ENCODE assay signal across 7 cellular contexts in the genomic region with DNA sequence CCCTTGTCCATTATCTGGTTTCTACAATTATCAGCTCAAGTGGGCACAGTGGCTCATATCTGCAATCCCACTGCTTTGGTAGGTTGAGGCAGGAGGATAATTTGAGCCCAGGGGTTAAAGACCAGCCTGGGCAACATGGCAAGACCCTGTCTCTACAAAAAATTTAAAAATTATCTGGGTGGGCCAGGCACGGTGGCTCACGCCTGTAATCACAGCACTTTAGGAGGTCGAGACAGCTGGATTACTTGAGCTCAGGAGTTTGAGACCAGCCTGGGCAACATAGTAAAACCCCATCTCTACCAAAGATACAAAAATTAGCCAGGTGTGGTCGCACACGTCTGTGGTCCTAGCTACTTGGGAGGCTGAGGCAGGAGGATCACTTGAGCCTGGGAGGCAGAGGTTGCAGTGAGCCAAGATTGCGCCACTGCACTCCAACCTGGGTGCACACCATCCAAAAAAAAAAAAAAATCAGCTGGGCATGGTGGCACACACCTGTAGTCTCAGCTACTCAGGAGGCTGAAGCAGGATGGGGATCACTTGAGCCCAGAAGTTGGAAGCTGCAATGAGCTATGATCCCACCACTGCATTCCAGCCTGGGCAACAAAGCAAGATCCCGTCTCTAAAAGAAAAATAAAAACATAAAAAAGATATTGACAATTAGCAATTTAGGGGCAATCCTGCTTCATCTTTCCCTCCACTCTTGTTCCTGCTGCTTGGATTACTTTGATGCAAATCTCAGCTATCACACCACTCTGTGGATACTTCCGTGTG. TPM values are rescaled to one million over a fixed set of nuclear protein-coding genes. Genes with fewer than 3 reads are reported as not detected.
DNase-seq lines count a peak whose midpoint lies in the region; ATAC-seq, FAIRE-seq and TF ChIP-seq lines count a peak whose summit lies in the region.
"Not testable (repeated sequence)": the region's sequence is repeated elsewhere in the genome, so short reads cannot be mapped to it uniquely, and the experiment has no call there.

No MANE protein-coding gene starts in this region.

- in situ Hi-C loops in GM12878 (cut with MboI), result not testable (repeated sequence)

- SMC1A ChIA-PET in GM12878 (lab: Charles Lee; ENCODE audit: uncharacterized antibody, unreplicated experiment), result interaction anchor here (0.7 to 7.7 kb wide), 10 partner anchors 9 to 182 kb away, joined by 3 to 82 read pairs (median 4); no protein-coding TSS in a partner anchor

- CTCF ChIA-PET in PC-3 (lab: Charles Lee), result not testable (repeated sequence)
- CTCF ChIA-PET in activated CD8-positive, alpha-beta T cell treated with anti-CD3 and anti-CD28 coated beads for 36 hours (lab: Charles Lee), result interaction anchor here (1.1 to 1.3 kb wide), 4 partner anchors 15 to 44 kb away, joined by 3 read pairs; partner anchors contain the start of gene NCOA3
- CTCF ChIA-PET in GM12878 (lab: Yijun Ruan, JAX), result interaction anchor here (0.6 to 2.3 kb wide), 5 partner anchors 20 to 895 kb away, joined by 3 to 7 read pairs (median 3); no protein-coding TSS in a partner anchor

- H3K4me1 Mint-ChIP-seq in activated CD8-positive, alpha-beta T cell treated with anti-CD3 and anti-CD28 coated beads for 36 hours (ENCODE audit: low read depth), result peaks cover 37% of the 10 kb centered on the region
- peaks cover 21% of the 10 kb centered on the region for H3K4me1 Mint-ChIP-seq in activated naive CD4-positive, alpha-beta T cell treated with anti-CD3 and anti-CD28 coated beads, Interleukin-2, amount 50 U/mL, for 24 hours
- peaks cover 25 to 54% of the 10 kb centered on the region in 2 donors for H3K4me1 Mint-ChIP-seq in stimulated activated naive B cell treated with anti-CD40 and anti-IgM and Interleukin-4, amounts not matched to agents 10 μg/mL and 1 μg/mL and 100 μg/mL, for 72 hours

- not testable (repeated sequence) for FAIRE-seq in GM12878 (lab: Jason Lieb, UNC)

- H3K9me3 ChIP-seq in PC-3 (ENCODE audit: low read length); RWPE2 (ENCODE audit: severe bottlenecking); GM12878 (replicated peaks; ENCODE audit: control insufficient read depth, insufficient read depth, low read length): not testable (repeated sequence)

- H3K36me3 Mint-ChIP-seq in activated CD8-positive, alpha-beta T cell treated with anti-CD3 and anti-CD28 coated beads for 36 hours (ENCODE audit: low read depth); activated naive CD4-positive, alpha-beta T cell treated with anti-CD3 and anti-CD28 coated beads, Interleukin-2, amount 50 U/mL, for 24 hours; stimulated activated naive B cell treated with anti-CD40 and anti-IgM and Interleukin-4, amounts not matched to agents 10 μg/mL and 1 μg/mL and 100 μg/mL, for 72 hours: not testable (repeated sequence)

- POLR2A ChIA-PET in PC-3 (lab: Charles Lee; ENCODE audit: unreplicated experiment) (interaction anchor here (0.6 kb wide), 1 partner anchor 277 kb away, joined by 6 read pairs; no protein-coding TSS in a partner anchor), GM12878 (lab: Charles Lee) (interaction anchor here (0.6 to 1.5 kb wide), 7 partner anchors 9 to 60 kb away, joined by 4 to 8 read pairs (median 5); no protein-coding TSS in a partner anchor)
- POLR2A ChIA-PET in activated CD8-positive, alpha-beta T cell treated with anti-CD3 and anti-CD28 coated beads for 36 hours (lab: Charles Lee), result interaction anchor here (1.5 to 1.8 kb wide), 4 partner anchors 28 to 102 kb away, joined by 3 to 12 read pairs (median 5); partner anchors contain the start of genes NCOA3 and ZMYND8

- H3K36me3 ChIP-seq in PC-3 (ENCODE audit: low read depth, low read length); RWPE2 (ENCODE audit: low read depth); GM12878 (ENCODE audit: control insufficient read depth in 2 of 2, insufficient read depth in 2 of 2, low read length in 1 of 2): not testable (repeated sequence)

- RAD21 ChIA-PET in GM12878 (lab: Charles Lee; ENCODE audit: unreplicated experiment), result interaction anchor here (0.6 to 2.1 kb wide), 8 partner anchors 8 to 195 kb away, joined by 3 to 7 read pairs (median 3); no protein-coding TSS in a partner anchor

- not testable (repeated sequence) for H2AFZ ChIP-seq in PC-3 (ENCODE audit: low read length); GM12878 (ENCODE audit: control insufficient read depth, low read depth, low read length)

- H3K79me2 ChIP-seq in PC-3 (ENCODE audit: low read length); GM12878 (ENCODE audit: control insufficient read depth, insufficient read depth, low read length): not testable (repeated sequence)

- H4K20me1 ChIP-seq in PC-3 (ENCODE audit: low read length); GM12878 (ENCODE audit: control insufficient read depth, insufficient read depth): not testable (repeated sequence)

- H3K4me3 ChIP-seq in PC-3 (ENCODE audit: low read length); RWPE2 (ENCODE audit: severe bottlenecking); GM12878: not testable (repeated sequence)

- H3K27ac ChIP-seq in PC-3 (ENCODE audit: low read length), result peak overlapping the region; percentile 74; the same call in 1 of the 2 replicates
- peak overlapping the region; percentile 76 for H3K27ac ChIP-seq in RWPE2 (ENCODE audit: poor library complexity, severe bottlenecking)
- not testable (repeated sequence) for H3K27ac ChIP-seq in GM12878 (ENCODE audit: control insufficient read depth, insufficient read depth)

- not testable (repeated sequence) for H3K9me2 ChIP-seq in PC-3 (replicated peaks; ENCODE audit: low read length)

- H3K27me3 Mint-ChIP-seq in activated CD8-positive, alpha-beta T cell treated with anti-CD3 and anti-CD28 coated beads for 36 hours; activated naive CD4-positive, alpha-beta T cell treated with anti-CD3 and anti-CD28 coated beads, Interleukin-2, amount 50 U/mL, for 24 hours; stimulated activated naive B cell treated with anti-CD40 and anti-IgM and Interleukin-4, amounts not matched to agents 10 μg/mL and 1 μg/mL and 100 μg/mL, for 72 hours: not testable (repeated sequence)

- not testable (repeated sequence) for ATAC-seq in PC-3; RWPE2 (ENCODE audit: low read depth); activated CD8-positive, alpha-beta T cell treated with anti-CD3 and anti-CD28 coated beads for 36 hours; GM12878; stimulated activated naive B cell treated with anti-CD40 and anti-IgM and Interleukin-4, amounts not matched to agents 10 μg/mL and 1 μg/mL and 100 μg/mL, for 72 hours (replicated peaks)

- not testable (repeated sequence) for TF ChIP-seq CTCF in PC-3 (conservative IDR thresholded peaks at IDR 0.05; ENCODE audit: low read depth, low read length); RWPE2 (IDR thresholded peaks at IDR 0.05; ENCODE audit: poor library complexity, severe bottlenecking); activated CD8-positive, alpha-beta T cell treated with anti-CD3 and anti-CD28 coated beads for 36 hours (IDR thresholded peaks at IDR 0.05); GM12878 (IDR thresholded peaks at IDR 0.05 in 2 of 3, conservative IDR thresholded peaks at IDR 0.05 in 1 of 3; ENCODE audit: control insufficient read depth in 2 of 3, extremely low read depth in 1 of 3, insufficient read depth in 1 of 3, low read depth in 3 of 3, low read length in 3 of 3)

- TF ChIP-seq RAD21 in GM12878 (IDR thresholded peaks at IDR 0.05; ENCODE audit: insufficient read depth, low read depth, low read length), result not testable (repeated sequence)

- not testable (repeated sequence) for H3K27me3 ChIP-seq in PC-3 (ENCODE audit: low read length); RWPE2 (ENCODE audit: insufficient read depth, poor library complexity, severe bottlenecking); GM12878 (replicated peaks in 1 of 2; ENCODE audit: control insufficient read depth in 2 of 2, insufficient read depth in 2 of 2, low read length in 1 of 2)

- BruUV-seq in PC-3 (replicated peaks; lab: Mats Ljungman, UMichigan); GM12878 (replicated peaks; lab: Mats Ljungman, UMichigan): not testable (repeated sequence)

- TF ChIP-seq POLR2A in GM12878 (IDR thresholded peaks at IDR 0.05; ENCODE audit: low read depth, low read length), result not testable (repeated sequence)

- intact Hi-C loops in PC-3 (cut with micrococcal nuclease); GM12878 (cut with micrococcal nuclease; ENCODE audit: unreplicated experiment); posterior vena cava (cut with DNase I): not testable (repeated sequence)
- intact Hi-C loops in activated CD8-positive, alpha-beta T cell treated with anti-CD3 and anti-CD28 coated beads for 36 hours (cut with micrococcal nuclease), result loop anchor here (5.0 kb wide), 1 partner anchor 44 kb away; the partner anchor contains the start of gene NCOA3

- not testable (repeated sequence) for TF ChIP-seq EP300 in GM12878 (IDR thresholded peaks at IDR 0.05; ENCODE audit: borderline replicate concordance in 1 of 2, control insufficient read depth in 1 of 2, low read depth in 2 of 2, low read length in 2 of 2)

- H3K4me2 ChIP-seq in PC-3 (ENCODE audit: low read length); GM12878 (ENCODE audit: control insufficient read depth, insufficient read depth): not testable (repeated sequence)

- H3K4me1 ChIP-seq in PC-3 (ENCODE audit: insufficient read depth, low read length), result peaks cover 34% of the 10 kb centered on the region
- peaks cover 29% of the 10 kb centered on the region for H3K4me1 ChIP-seq in RWPE2 (ENCODE audit: insufficient read depth, poor library complexity, severe bottlenecking)
- peaks cover 11% of the 10 kb centered on the region for H3K4me1 ChIP-seq in GM12878 (ENCODE audit: control insufficient read depth, insufficient read depth, low read length)

- H3K27ac Mint-ChIP-seq in activated CD8-positive, alpha-beta T cell treated with anti-CD3 and anti-CD28 coated beads for 36 hours, result peak overlapping the region; percentile 20
- peak overlapping the region; percentile 59 for H3K27ac Mint-ChIP-seq in activated naive CD4-positive, alpha-beta T cell treated with anti-CD3 and anti-CD28 coated beads, Interleukin-2, amount 50 U/mL, for 24 hours
- peak overlapping the region; percentile 59 for H3K27ac Mint-ChIP-seq in stimulated activated naive B cell treated with anti-CD40 and anti-IgM and Interleukin-4, amounts not matched to agents 10 μg/mL and 1 μg/mL and 100 μg/mL, for 72 hours

- DNase-seq in PC-3; RWPE2 (ENCODE audit: low spot score); activated CD8-positive, alpha-beta T cell treated with anti-CD3 and anti-CD28 coated beads for 36 hours; GM12878 (ENCODE audit: low read depth, low spot score); stimulated activated naive B cell treated with anti-CD40 and anti-IgM and Interleukin-4, amounts not matched to agents 10 μg/mL and 1 μg/mL and 100 μg/mL, for 72 hours: not testable (repeated sequence)
- DNase-seq in posterior vena cava (ENCODE audit: low spot score), result peak; percentile 18

- H3K9ac ChIP-seq in PC-3 (ENCODE audit: low read length); GM12878 (ENCODE audit: control insufficient read depth, insufficient read depth, low read length): not testable (repeated sequence)

- H3F3A ChIP-seq in PC-3 (ENCODE audit: low read length, unreplicated experiment), result not testable (repeated sequence)

- not testable (repeated sequence) for H3K4me3 Mint-ChIP-seq in activated CD8-positive, alpha-beta T cell treated with anti-CD3 and anti-CD28 coated beads for 36 hours; activated naive CD4-positive, alpha-beta T cell treated with anti-CD3 and anti-CD28 coated beads, Interleukin-2, amount 50 U/mL, for 24 hours; stimulated activated naive B cell treated with anti-CD40 and anti-IgM and Interleukin-4, amounts not matched to agents 10 μg/mL and 1 μg/mL and 100 μg/mL, for 72 hours

- not testable (repeated sequence) for H3K9me3 Mint-ChIP-seq in activated CD8-positive, alpha-beta T cell treated with anti-CD3 and anti-CD28 coated beads for 36 hours; activated naive CD4-positive, alpha-beta T cell treated with anti-CD3 and anti-CD28 coated beads, Interleukin-2, amount 50 U/mL, for 24 hours; stimulated activated naive B cell treated with anti-CD40 and anti-IgM and Interleukin-4, amounts not matched to agents 10 μg/mL and 1 μg/mL and 100 μg/mL, for 72 hours

- 97% methylated on average over 6 of the region's 8 CpGs for WGBS in GM12878 (ENCODE audit: insufficient coverage, insufficient replicate concordance, low lambda C conversion rate, missing lambda C conversion rate)

RNA-seq across cellular contexts. Expression of gene NCOA3, which starts 43.2 kb away (rescaled TPM):
- total RNA-seq in PC-3 (2014; rRNA removed) (27.8 and 31.1 TPM in 2 replicates), GM12878 (2014; rRNA removed) (82.4 and 88.7 TPM in 2 replicates), GM12878 (2014; rRNA removed; fragmentation: Illumina TruSeq; extraction: Trizol) (95.3 and 95.8 TPM in 2 replicates), GM12878 (2021) (87.4 and 96.2 TPM in 2 replicates), posterior vena cava (10 to 100 TPM; 39.0 to 46.6 TPM)
- 10 to 100 TPM; 66.2 to 73.7 TPM for total RNA-seq in activated CD8-positive, alpha-beta T cell treated with anti-CD3 and anti-CD28 coated beads for 36 hours
- 241 and 256 TPM in 2 replicates for total RNA-seq in GM12878 (2013; cell fraction: nucleolus; rRNA removed)
- 30.3 TPM for polyA plus RNA-seq in GM12878 (2011; ENCODE audit: low read depth)
- polyA plus RNA-seq in GM12878 (2011; rRNA removed) (92.6 and 114 TPM in 2 replicates), GM12878 (2014; fragmentation: Illumina TruSeq; extraction: Trizol) (78.2 and 94.6 TPM in 2 replicates), GM12878 (2014; fragmentation: Nextera tagmentation; extraction: Ambion mirVana) (10 to 100 TPM; 16.9 to 18.0 TPM), GM12878 (2014; rRNA removed) (62.4 and 66.0 TPM in 2 replicates), GM12878 (2016; fragmentation: Nextera tagmentation; extraction: Ambion mirVana) (10 to 100 TPM; 68.1 to 69.1 TPM)
- 60.3 and 60.4 TPM in 2 replicates for polyA plus RNA-seq in GM12878 (2011; cell fraction: cytosol; rRNA removed)
- 89.9 and 95.2 TPM in 2 replicates for polyA plus RNA-seq in GM12878 (2011; cell fraction: nucleus; rRNA removed)
- polyA plus RNA-seq in GM12878 (2012), result 38.3 and 50.2 TPM in 2 replicates
- 126 and 138 TPM in 2 replicates for polyA minus RNA-seq in GM12878 (2011; rRNA and poly(A)+ RNA removed)
- polyA minus RNA-seq in GM12878 (2011; cell fraction: cytosol; rRNA and poly(A)+ RNA removed), result 52.3 and 52.4 TPM in 2 replicates
- polyA minus RNA-seq in GM12878 (2011; cell fraction: nucleus; rRNA and poly(A)+ RNA removed), result 48.2 and 66.5 TPM in 2 replicates
